Comparison of ENCODE assay signal across 14 cellular contexts in genomic region chr20:53711333-53712211, GRCh38.
A peak's percentile ranks its signal among the peaks of the same experiment; 100 is the strongest.
DNase-seq lines count a peak whose midpoint lies in the region; ATAC-seq and TF ChIP-seq lines count a peak whose summit lies in the region.
"Had no signal": no experiment of that assay in that cellular context is flagged by ENCODE, and none has a peak within 500 bp of the region (broad histone marks: within the 10 kb centered on the region; RNA-seq: fewer than 3 reads in every experiment).

No MANE protein-coding gene starts in this region.

- TF ChIP-seq CTCF in SU-DHL-6 (IDR thresholded peaks at IDR 0.05; ENCODE audit: insufficient read depth, low read length, poor library complexity, severe bottlenecking) (no peak), OCI-LY7 (conservative IDR thresholded peaks at IDR 0.05; ENCODE audit: low read length) (no peak)

- H3K4me1 Mint-ChIP-seq in activated CD4-positive, alpha-beta T cell treated with anti-CD3 and anti-CD28 coated beads for 36 hours = peaks cover 43% of the 10 kb centered on the region

- H3K9me2 ChIP-seq in SU-DHL-6 (replicated peaks; ENCODE audit: insufficient read depth, low read length) = no peaks in the 10 kb centered on the region
- no peaks in the 10 kb centered on the region for H3K9me2 ChIP-seq in OCI-LY7 (ENCODE audit: insufficient read depth, low read length)

- H3K9me3 Mint-ChIP-seq in activated CD4-positive, alpha-beta T cell treated with anti-CD3 and anti-CD28 coated beads for 36 hours (ENCODE audit: low read depth) = no peaks in the 10 kb centered on the region
- H3K9me3 Mint-ChIP-seq: activated T-cell treated with anti-CD3 and anti-CD28 coated beads, Interleukin-2, amount 50 U/mL, for 4 hours; CD4-positive, CD25-positive, alpha-beta regulatory T cell had no signal

- H2AFZ ChIP-seq in SU-DHL-6 (ENCODE audit: low read depth, low read length, severe bottlenecking) (peak overlapping the region; percentile 49), OCI-LY7 (ENCODE audit: low read length) (no peak overlapping the region)

- H3K27me3 Mint-ChIP-seq in activated CD4-positive, alpha-beta T cell treated with anti-CD3 and anti-CD28 coated beads for 36 hours = no peaks in the 10 kb centered on the region
- H3K27me3 Mint-ChIP-seq: CD4-positive, CD25-positive, alpha-beta regulatory T cell had no signal

- no peak overlapping the region for H3K27ac ChIP-seq in SU-DHL-6 (ENCODE audit: low read depth, low read length)
- H3K27ac ChIP-seq in OCI-LY7 (ENCODE audit: low read depth, low read length, poor library complexity, severe bottlenecking) = no peak overlapping the region

- intact Hi-C loops in activated CD4-positive, alpha-beta T cell treated with anti-CD3 and anti-CD28 coated beads for 36 hours (cut with DNase I, micrococcal nuclease) = no loop called here
- intact Hi-C loops in OCI-LY7 (cut with micrococcal nuclease; ENCODE audit: unreplicated experiment) = no loop called here

- no peak overlapping the region for H3K27ac Mint-ChIP-seq in activated CD4-positive, alpha-beta T cell treated with anti-CD3 and anti-CD28 coated beads for 36 hours

- no peak for ATAC-seq in activated CD4-positive, alpha-beta T cell treated with anti-CD3 and anti-CD28 coated beads for 36 hours
- ATAC-seq: activated T-cell treated with anti-CD3 and anti-CD28 coated beads, Interleukin-2, amount 50 U/mL, for 4 hours had no signal

- H3K4me2 ChIP-seq in SU-DHL-6 (ENCODE audit: low read depth, low read length, poor library complexity, severe bottlenecking) (peak overlapping the region; percentile 19), OCI-LY7 (ENCODE audit: low read length) (no peak overlapping the region)

- peak; percentile 21 for DNase-seq in activated CD4-positive, alpha-beta T cell treated with anti-CD3 and anti-CD28 coated beads for 36 hours
- no peak for DNase-seq in activated CD4-positive, alpha-beta T cell treated with anti-CD3 and anti-CD28 coated beads for 4 hours
- DNase-seq in kidney glomerular epithelial cell (lab: John Stamatoyannopoulos, UW) (peak; percentile 13), renal cortical epithelial cell (ENCODE audit: low read depth) (peak; percentile 63), OCI-LY7 (ENCODE audit: low spot score) (no peak), DMS153 treated with DMSO at 0.1 percent for 48 hours (lab: John Stamatoyannopoulos, UW; ENCODE audit: unreplicated experiment) (no peak), NCI-H1436 treated with DMSO at 0.1 percent for 48 hours (lab: John Stamatoyannopoulos, UW) (no peak)
- DNase-seq: activated T-cell treated with anti-CD3 and anti-CD28 coated beads, Interleukin-2, amount 50 U/mL, for 4 hours; amniotic stem cell; CD4-positive, CD25-positive, alpha-beta regulatory T cell; NCI-H187 treated with DMSO at 0.1 percent for 48 hours; NCI-H526 treated with DMSO at 0.1 percent for 48 hours; stimulated activated CD4-positive, alpha-beta T cell treated with anti-CD3 and anti-CD28 coated beads, Interleukin-15, amount 100 ng/mL, for 24 hours had no signal

- no peaks in the 10 kb centered on the region for H3K27me3 ChIP-seq in SU-DHL-6 (ENCODE audit: low read length)

- CTCF ChIA-PET in activated CD4-positive, alpha-beta T cell treated with anti-CD3 and anti-CD28 coated beads for 36 hours (lab: Charles Lee) = interaction anchor here (0.6 to 0.7 kb wide), 4 partner anchors 12 to 168 kb away, joined by 3 read pairs; no protein-coding TSS in a partner anchor
- CTCF ChIA-PET in OCI-LY7 (lab: Charles Lee; ENCODE audit: unreplicated experiment) = no interaction called here

- H3K79me2 ChIP-seq in SU-DHL-6 (ENCODE audit: insufficient read depth, low read length) (no peaks in the 10 kb centered on the region), OCI-LY7 (ENCODE audit: insufficient read depth, low read depth, low read length) (no peaks in the 10 kb centered on the region)

- peaks cover 19% of the 10 kb centered on the region for H3F3A ChIP-seq in SU-DHL-6 (ENCODE audit: insufficient read depth)

- H3K4me3 ChIP-seq in SU-DHL-6 (ENCODE audit: insufficient read depth, low read length, poor library complexity, severe bottlenecking) (no peak overlapping the region), OCI-LY7 (ENCODE audit: low read depth, low read length, poor library complexity, severe bottlenecking) (no peak overlapping the region)

- H3K36me3 Mint-ChIP-seq in activated CD4-positive, alpha-beta T cell treated with anti-CD3 and anti-CD28 coated beads for 36 hours (ENCODE audit: low read depth) = no peaks in the 10 kb centered on the region
- H3K36me3 Mint-ChIP-seq: CD4-positive, CD25-positive, alpha-beta regulatory T cell had no signal

- H3K36me3 ChIP-seq in SU-DHL-6 (ENCODE audit: low read length) = no peaks in the 10 kb centered on the region
- H3K36me3 ChIP-seq in OCI-LY7 (ENCODE audit: insufficient read depth, low read length) = no peaks in the 10 kb centered on the region

- H4K20me1 ChIP-seq in SU-DHL-6 (ENCODE audit: low read depth, low read length) = no peaks in the 10 kb centered on the region
- H4K20me1 ChIP-seq in OCI-LY7 (ENCODE audit: insufficient read depth, low read length) = no peaks in the 10 kb centered on the region

- peak overlapping the region; percentile 25; the same call in 1 of the 2 replicates for H3K9ac ChIP-seq in SU-DHL-6 (ENCODE audit: low read length)

- H3K4me3 Mint-ChIP-seq in activated CD4-positive, alpha-beta T cell treated with anti-CD3 and anti-CD28 coated beads for 36 hours = no peak overlapping the region
- H3K4me3 Mint-ChIP-seq: activated T-cell treated with anti-CD3 and anti-CD28 coated beads, Interleukin-2, amount 50 U/mL, for 4 hours; CD4-positive, CD25-positive, alpha-beta regulatory T cell had no signal

- POLR2A ChIA-PET in activated CD4-positive, alpha-beta T cell treated with anti-CD3 and anti-CD28 coated beads for 36 hours (lab: Charles Lee) = no interaction called here
- POLR2A ChIA-PET in OCI-LY7 (lab: Charles Lee) = interaction anchor here (0.6 to 1.1 kb wide), 2 partner anchors 30 to 155 kb away, joined by 3 read pairs; no protein-coding TSS in a partner anchor

- BruUV-seq in OCI-LY7 (replicated peaks; lab: Mats Ljungman, UMichigan) = no TSS peak

- H3K4me1 ChIP-seq in OCI-LY7 (ENCODE audit: insufficient read depth, low read length, poor library complexity, severe bottlenecking) = peaks cover 31% of the 10 kb centered on the region

- H3K9me3 ChIP-seq in SU-DHL-6 (ENCODE audit: insufficient read depth, low read length) (no peaks in the 10 kb centered on the region), OCI-LY7 (ENCODE audit: low read length) (no peaks in the 10 kb centered on the region)

Comparison
In these comparisons a context has a peak if more than half of its experiments do, and no peak if none do; other contexts are left out.
1. DNase-seq: peak in activated CD4-positive, alpha-beta T cell treated with anti-CD3 and anti-CD28 coated beads for 36 hours (single experiment), kidney glomerular epithelial cell (single experiment) and renal cortical epithelial cell (single experiment); none in activated CD4-positive, alpha-beta T cell treated with anti-CD3 and anti-CD28 coated beads for 4 hours (0 of 2), OCI-LY7 (single experiment), DMS153 treated with DMSO at 0.1 percent for 48 hours (single experiment) and NCI-H1436 treated with DMSO at 0.1 percent for 48 hours (single experiment).